Comparison of ENCODE assay signal across 22 cellular contexts in genomic region chr22:16935209-16935608, GRCh38.
"Had no signal": no experiment of that assay in that cellular context is flagged by ENCODE, and none has a peak within 500 bp of the region (broad histone marks: within the 10 kb centered on the region; RNA-seq: fewer than 3 reads in every experiment).

No MANE protein-coding gene starts in this region.

- H3K4me3 ChIP-seq: coronary artery, dorsolateral prefrontal cortex, esophagus squamous epithelium, gastrocnemius medialis, heart right ventricle, left lung, lower lobe of right lung, mucosa of descending colon had no signal

- H3K4me3 Mint-ChIP-seq: mesothelial cell of epicardium, naive B cell had no signal

- DNase-seq: dermis blood vessel endothelial cell; dorsolateral prefrontal cortex; effector CD4-positive, alpha-beta T cell; effector memory CD4-positive, alpha-beta T cell; esophagus squamous epithelium; foreskin fibroblast; foreskin melanocyte; gastrocnemius medialis; glutamatergic neuron; head of caudate nucleus; heart right ventricle; hippocampal formation; left cardiac atrium; left lung; left ventricle myocardium superior; lower lobe of right lung; mammary epithelial cell; mesenchymal stem cell; mucosa of descending colon; naive B cell had no signal

- H3K27ac Mint-ChIP-seq: mesothelial cell of epicardium, naive B cell had no signal

- H3K36me3 Mint-ChIP-seq: mesothelial cell of epicardium, naive B cell had no signal

- H3K27ac ChIP-seq: coronary artery, dorsolateral prefrontal cortex, esophagus squamous epithelium, gastrocnemius medialis, heart right ventricle, left lung, lower lobe of right lung had no signal

- H3K4me1 ChIP-seq: esophagus squamous epithelium, gastrocnemius medialis, heart right ventricle, left lung, lower lobe of right lung had no signal

- H3K36me3 ChIP-seq: esophagus squamous epithelium, gastrocnemius medialis, heart right ventricle, left lung, lower lobe of right lung had no signal

- H3K9me3 ChIP-seq: esophagus squamous epithelium, gastrocnemius medialis, heart right ventricle, left lung, lower lobe of right lung, mucosa of descending colon had no signal

- ATAC-seq: gastrocnemius medialis, heart right ventricle, left cardiac atrium, left lung, left ventricle myocardium superior, lower lobe of right lung, mucosa of descending colon had no signal

- H3K4me1 Mint-ChIP-seq: mesothelial cell of epicardium, naive B cell had no signal

- H3K9me3 Mint-ChIP-seq: naive B cell had no signal
